ENCODE assay signal across 15 cellular contexts in genomic region chr2:23492941-23493340, GRCh38.
DNase-seq lines count a peak whose midpoint lies in the region; ATAC-seq, FAIRE-seq and TF ChIP-seq lines count a peak whose summit lies in the region.
"Had no signal": no experiment of that assay in that cellular context is flagged by ENCODE, and none has a peak within 500 bp of the region (broad histone marks: within the 10 kb centered on the region; RNA-seq: fewer than 3 reads in every experiment).

No MANE protein-coding gene starts in this region.

- TF ChIP-seq CTCF in bronchial epithelial cell (IDR thresholded peaks at IDR 0.05; ENCODE audit: insufficient read depth, low read length, severe bottlenecking), result no peak

- peak; percentile 31 to 70 (median 65) for DNase-seq in NCI-H1417 (lab: John Stamatoyannopoulos, UW)
- no peak for DNase-seq in NCI-H1417 treated with DMSO at 0.1 percent for 48 hours (lab: John Stamatoyannopoulos, UW)
- peak; percentile 84 for DNase-seq in NCI-H345 (lab: John Stamatoyannopoulos, UW)
- peak; percentile 96 for DNase-seq in bronchial epithelial cell (ENCODE audit: low read depth)
- no peak for DNase-seq in sciatic nerve (ENCODE audit: low spot score)
- DNase-seq in activated effector memory CD4-positive, alpha-beta T cell treated with Interleukin-2 at 50 U/mL for 16 hours, result no peak
- DNase-seq in inferior parietal cortex (ENCODE audit: extremely low spot score), result no peak
- DNase-seq: activated T-cell treated with anti-CD3 and anti-CD28 coated beads, Interleukin-2, amount 50 U/mL, for 24 hours; CD8-positive, alpha-beta T cell; cortex of kidney; NCI-H1048; OCI-M1; stimulated activated CD4-positive, alpha-beta T cell treated with anti-CD3 and anti-CD28 coated beads, Interleukin-15, amount 100 ng/mL, for 24 hours had no signal

- H3K4me3 ChIP-seq in bronchial epithelial cell (ENCODE audit: low read depth, low read length), result no peak overlapping the region
- H3K4me3 ChIP-seq: thoracic aorta had no signal

- H3K36me3 ChIP-seq in bronchial epithelial cell (ENCODE audit: control insufficient read depth, insufficient read depth, low read length), result peaks cover 2% of the 10 kb centered on the region
- H3K36me3 ChIP-seq: thoracic aorta had no signal

- ATAC-seq in sciatic nerve (peak; percentile 51), HG03439 (IDR thresholded peaks at IDR 0.05; ENCODE audit: unreplicated experiment) (no peak)
- ATAC-seq: CD8-positive, alpha-beta T cell had no signal

- no peaks in the 10 kb centered on the region for H3K27me3 ChIP-seq in bronchial epithelial cell (ENCODE audit: control insufficient read depth, insufficient read depth, low read length)

- FAIRE-seq in bronchial epithelial cell (lab: Jason Lieb, UNC), result peak; percentile 28

- intact Hi-C loops in sciatic nerve (cut with DNase I), result no loop called here

Comparison
In these comparisons a context has a peak if more than half of its experiments do, and no peak if none do; other contexts are left out.
1. DNase-seq: peak in NCI-H1417 (3 of 3), NCI-H345 (single experiment) and bronchial epithelial cell (single experiment); none in NCI-H1417 treated with DMSO at 0.1 percent for 48 hours (single experiment), sciatic nerve (single experiment), activated effector memory CD4-positive, alpha-beta T cell treated with Interleukin-2 at 50 U/mL for 16 hours (single experiment) and inferior parietal cortex (single experiment).